ENCODE assay signal across 8 cellular contexts in the genomic region with DNA sequence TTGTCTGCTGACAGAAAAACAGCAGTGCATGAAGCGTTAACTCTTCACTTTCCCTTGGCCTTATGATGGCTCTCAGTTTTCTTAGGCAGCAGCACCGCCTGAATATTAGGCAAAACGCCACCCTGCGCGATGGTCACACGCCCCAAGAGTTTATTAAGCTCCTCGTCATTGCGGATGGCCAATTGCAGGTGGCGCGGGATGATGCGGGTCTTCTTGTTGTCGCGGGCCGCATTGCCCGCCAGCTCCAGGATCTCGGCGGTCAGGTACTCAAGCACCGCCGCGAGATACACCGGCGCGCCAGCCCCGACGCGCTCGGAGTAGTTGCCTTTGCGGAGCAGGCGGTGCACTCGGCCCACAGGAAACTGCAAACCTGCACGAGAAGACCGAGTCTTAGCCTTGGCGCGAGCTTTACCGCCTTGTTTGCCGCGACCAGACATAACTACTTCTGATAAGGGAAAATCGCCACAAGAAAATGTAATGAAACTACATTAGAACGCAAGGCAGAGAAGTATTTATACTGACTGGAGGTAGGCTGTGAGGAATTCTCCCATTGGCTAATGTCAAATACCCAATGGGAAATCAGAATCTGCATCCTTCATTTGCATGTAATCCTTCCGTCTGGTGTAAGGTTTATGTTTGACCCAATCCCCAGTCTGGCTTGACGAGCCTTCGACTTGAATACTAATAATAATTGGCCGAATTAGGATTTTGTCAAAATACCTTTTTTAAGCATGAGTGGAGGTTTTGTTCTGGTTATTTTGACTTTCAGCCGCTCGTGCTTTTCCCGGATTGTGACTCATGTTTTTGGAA. TPM values are rescaled to one million over a fixed set of nuclear protein-coding genes. Genes with fewer than 3 reads are reported as not detected.
A peak's percentile ranks its signal among the peaks of the same experiment; 100 is the strongest.
DNase-seq lines count a peak whose midpoint lies in the region; ATAC-seq, FAIRE-seq and TF ChIP-seq lines count a peak whose summit lies in the region.

No MANE protein-coding gene starts in this region.

- H3K4me2 ChIP-seq in smooth muscle cell = peak overlapping the region; percentile 90

- WGBS in smooth muscle cell (ENCODE audit: low lambda C conversion rate) = under 1% methylated on average over 46 of the region's 46 CpGs

- peaks cover 7% of the 10 kb centered on the region for H3F3A ChIP-seq in smooth muscle cell (ENCODE audit: low read depth)

- DNase-seq in Ammon's horn (ENCODE audit: low spot score) = peak; percentile 92
- peak; percentile 85 for DNase-seq in NCI-H2171 (lab: John Stamatoyannopoulos, UW)
- DNase-seq in UCSD-AML1 (lab: John Stamatoyannopoulos, UW; ENCODE audit: unreplicated experiment) = peak; percentile 78
- DNase-seq in cerebellar nuclear complex (lab: John Stamatoyannopoulos, UW) = peak; percentile 27 to 86
- DNase-seq in smooth muscle cell (lab: John Stamatoyannopoulos, UW; ENCODE audit: unreplicated experiment) = peak; percentile 18

- H2AFZ ChIP-seq in smooth muscle cell (ENCODE audit: low read depth) = peak overlapping the region; percentile 85

- no peaks in the 10 kb centered on the region for H3K27me3 ChIP-seq in smooth muscle cell (ENCODE audit: low read depth)

- peak; percentile 99 for FAIRE-seq in islet of Langerhans (lab: Jason Lieb, UNC)

- H3K9me3 ChIP-seq in smooth muscle cell (replicated peaks; ENCODE audit: low read depth) = no peaks in the 10 kb centered on the region

- H3K79me2 ChIP-seq in smooth muscle cell (ENCODE audit: low read depth) = no peaks in the 10 kb centered on the region

- no peak for TF ChIP-seq CTCF in smooth muscle cell (IDR thresholded peaks at IDR 0.05; ENCODE audit: borderline replicate concordance, insufficient read depth, poor library complexity, severe bottlenecking)

- H3K4me3 ChIP-seq in smooth muscle cell = peak overlapping the region; percentile 64

- ATAC-seq in GM18907 (IDR thresholded peaks at IDR 0.05; ENCODE audit: unreplicated experiment) (peak; percentile 63), HG03103 (IDR thresholded peaks at IDR 0.05; ENCODE audit: low read depth, unreplicated experiment) (peak; percentile 39)

- peaks cover 28% of the 10 kb centered on the region for H3K4me1 ChIP-seq in smooth muscle cell (ENCODE audit: low read depth)

- peak overlapping the region; percentile 80 for H3K27ac ChIP-seq in smooth muscle cell (ENCODE audit: low read depth)

- peak overlapping the region; percentile 53 for H3K9ac ChIP-seq in smooth muscle cell (ENCODE audit: low read depth)

- no peaks in the 10 kb centered on the region for H3K36me3 ChIP-seq in smooth muscle cell (ENCODE audit: low read depth)

- H4K20me1 ChIP-seq in smooth muscle cell (ENCODE audit: low read depth) = no peaks in the 10 kb centered on the region

RNA-seq across cellular contexts. Expression of a gene that starts 53.9 kb away (rescaled TPM):
- total RNA-seq in smooth muscle cell = 4.9 and 5.5 TPM in 2 replicates
- polyA plus RNA-seq in smooth muscle cell = 2.1 and 7.5 TPM in 2 replicates

Comparison
In these comparisons a context has a peak if more than half of its experiments do, and no peak if none do; other contexts are left out.
1. Peak in every context shown above with its lines: DNase-seq, ATAC-seq, H3K4me3 ChIP-seq and H3K27ac ChIP-seq.
2. DNase-seq: peak in every context shown above with its lines; median percentile 92 in Ammon's horn; 85 in NCI-H2171; 78 in UCSD-AML1; 56 in cerebellar nuclear complex; 18 in smooth muscle cell.